8 cellular contexts compared by ENCODE assay signal in the genomic region with DNA sequence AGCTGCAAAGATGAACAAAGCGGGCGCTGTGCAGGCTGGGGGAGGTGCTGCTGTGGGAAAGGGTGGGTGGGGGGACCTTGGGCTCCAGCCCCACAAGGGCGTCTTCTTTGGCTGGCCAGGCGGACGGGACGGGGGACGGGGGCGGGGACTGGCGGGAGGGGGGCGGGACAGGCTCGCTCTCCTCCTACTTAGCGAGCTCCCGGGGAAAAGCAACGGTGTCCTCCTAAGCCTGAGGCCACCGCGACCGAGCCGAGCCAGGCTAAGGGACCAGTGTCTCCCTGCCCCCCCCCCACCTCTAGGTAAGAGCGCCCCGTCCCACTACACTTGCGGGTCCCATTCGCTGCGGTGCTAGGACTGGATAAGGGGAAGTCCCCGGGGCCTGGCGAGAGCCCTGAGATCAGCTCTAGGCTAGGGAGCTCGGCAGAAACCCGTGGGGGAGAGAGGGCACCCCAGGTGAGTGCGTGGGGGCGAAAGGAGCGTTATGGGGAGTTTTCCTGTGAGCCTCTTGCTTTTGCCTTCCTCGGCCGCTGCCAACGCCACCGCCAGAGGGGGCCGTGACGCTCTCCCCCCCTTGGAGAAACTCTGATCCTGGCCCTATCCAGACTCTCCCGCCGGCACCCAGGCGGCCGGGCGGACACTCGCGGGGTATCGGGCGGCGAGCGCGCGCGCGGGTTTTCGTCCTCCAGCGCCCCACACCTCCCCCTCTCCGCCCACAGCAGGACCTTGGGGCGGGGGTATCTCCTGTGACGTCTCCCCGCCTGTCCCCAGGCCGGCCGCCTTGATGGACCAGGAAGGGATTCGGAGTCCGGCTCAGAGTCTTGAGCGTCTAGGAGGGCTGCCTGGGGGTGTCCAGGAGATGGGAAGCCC. TPM values are rescaled to one million over a fixed set of nuclear protein-coding genes. Genes with fewer than 3 reads are reported as not detected.
A peak's percentile ranks its signal among the peaks of the same experiment; 100 is the strongest.
DNase-seq lines count a peak whose midpoint lies in the region; ATAC-seq and TF ChIP-seq lines count a peak whose summit lies in the region.

A gene (plus strand): TSS at position 215 of the 867 bp plus-strand sequence. CDS start 6,222 bp downstream, outside the sequence.

- POLR2A ChIA-PET in BJ (lab: Charles Lee), result interaction anchor here (0.6 to 2.2 kb wide), 5 partner anchors 11 to 309 kb away, joined by 3 to 20 read pairs (median 8); no protein-coding TSS in a partner anchor

- no peaks in the 10 kb centered on the region for H3K9me3 ChIP-seq in adrenal gland (replicated peaks in 1 of 3)

- no peak for DNase-seq in BJ (ENCODE audit: low read depth)
- DNase-seq in HPDE6-E6E7 (ENCODE audit: extremely low spot score), result peak; percentile 63
- peak; percentile 51 to 82 (median 63) for DNase-seq in adrenal gland
- DNase-seq in Right ventricle myocardium superior, result peak; percentile 83
- DNase-seq in occipital lobe (lab: John Stamatoyannopoulos, UW), result peak; percentile 85

- 1 to 3% (median 2%) methylated on average over 14 to 62 of the region's 62 CpGs for WGBS in adrenal gland, 4 donors
- under 1% methylated on average over 62 of the region's 62 CpGs for WGBS in urinary bladder

- CTCF ChIA-PET in BJ (lab: Yijun Ruan, JAX), result interaction anchor here (0.8 to 10.8 kb wide), 10 partner anchors 13 to 320 kb away, joined by 3 to 78 read pairs (median 4); no protein-coding TSS in a partner anchor

- TF ChIP-seq POLR2A in adrenal gland (IDR thresholded peaks at IDR 0.05), result peak in 1 of 2 donors; percentile 25

- intact Hi-C loops in adrenal gland (cut with DNase I), result no loop called here
- intact Hi-C loops in Right ventricle myocardium superior (cut with DNase I), result no loop called here

- TF ChIP-seq CTCF in BJ (IDR thresholded peaks at IDR 0.05; ENCODE audit: insufficient read depth, low read depth, low read length), result peak; percentile 79
- TF ChIP-seq CTCF in adrenal gland (IDR thresholded peaks at IDR 0.05), result peak; percentile 16 to 48 (median 38)

- H3K27ac ChIP-seq in adrenal gland (peak within 1 kb of the TSS in 4 of 5 donors; percentile 37 to 92 (median 87)), urinary bladder (ENCODE audit: low read depth) (peak within 1 kb of the TSS; percentile 96)

- H3K27me3 ChIP-seq in BJ (ENCODE audit: control insufficient read depth, insufficient read depth, low read length), result no peaks in the 10 kb centered on the region
- no peaks in the 10 kb centered on the region for H3K27me3 ChIP-seq in adrenal gland

- H3K36me3 ChIP-seq in BJ (ENCODE audit: control insufficient read depth, insufficient read depth, low read length) (0 out of 2 replicates have a peak, but pooled peaks cover 2% of the 10 kb centered on the region), adrenal gland (replicated peaks in 1 of 2) (peaks cover 0 to 2% of the 10 kb centered on the region in 2 donors), urinary bladder (ENCODE audit: insufficient read depth) (no peaks in the 10 kb centered on the region)

- H3K4me3 ChIP-seq in BJ (ENCODE audit: low read depth, low read length) (peak within 1 kb of the TSS; percentile 68), adrenal gland (peak within 1 kb of the TSS in 3 of 4 donors; percentile 46 to 76 (median 50)), urinary bladder (ENCODE audit: low read depth, low read length) (peak within 1 kb of the TSS; percentile 62)

- H3K4me1 ChIP-seq in adrenal gland (replicated peaks in 1 of 2), result peaks cover 5 to 48% of the 10 kb centered on the region in 2 donors
- H3K4me1 ChIP-seq in urinary bladder (ENCODE audit: insufficient read depth), result no peaks in the 10 kb centered on the region

- ATAC-seq in SK-N-SH treated with all-trans-retinoic acid at 6 μM for 48 hours (peak; percentile 79), Right ventricle myocardium superior (ENCODE audit: poor library complexity) (peak; percentile 47), HG03095 (IDR thresholded peaks at IDR 0.05; ENCODE audit: unreplicated experiment) (no peak)

TF ChIP-seq in SK-N-SH treated with all-trans-retinoic acid at 6 μM for 48 hours, 23 proteins besides CTCF, POLR2A, EP300 and RAD21:
- no peak for TF ChIP-seq ZFP30 (CRISPR knock-in tag; IDR thresholded peaks at IDR 0.05)
- TF ChIP-seq, protein P1, sequence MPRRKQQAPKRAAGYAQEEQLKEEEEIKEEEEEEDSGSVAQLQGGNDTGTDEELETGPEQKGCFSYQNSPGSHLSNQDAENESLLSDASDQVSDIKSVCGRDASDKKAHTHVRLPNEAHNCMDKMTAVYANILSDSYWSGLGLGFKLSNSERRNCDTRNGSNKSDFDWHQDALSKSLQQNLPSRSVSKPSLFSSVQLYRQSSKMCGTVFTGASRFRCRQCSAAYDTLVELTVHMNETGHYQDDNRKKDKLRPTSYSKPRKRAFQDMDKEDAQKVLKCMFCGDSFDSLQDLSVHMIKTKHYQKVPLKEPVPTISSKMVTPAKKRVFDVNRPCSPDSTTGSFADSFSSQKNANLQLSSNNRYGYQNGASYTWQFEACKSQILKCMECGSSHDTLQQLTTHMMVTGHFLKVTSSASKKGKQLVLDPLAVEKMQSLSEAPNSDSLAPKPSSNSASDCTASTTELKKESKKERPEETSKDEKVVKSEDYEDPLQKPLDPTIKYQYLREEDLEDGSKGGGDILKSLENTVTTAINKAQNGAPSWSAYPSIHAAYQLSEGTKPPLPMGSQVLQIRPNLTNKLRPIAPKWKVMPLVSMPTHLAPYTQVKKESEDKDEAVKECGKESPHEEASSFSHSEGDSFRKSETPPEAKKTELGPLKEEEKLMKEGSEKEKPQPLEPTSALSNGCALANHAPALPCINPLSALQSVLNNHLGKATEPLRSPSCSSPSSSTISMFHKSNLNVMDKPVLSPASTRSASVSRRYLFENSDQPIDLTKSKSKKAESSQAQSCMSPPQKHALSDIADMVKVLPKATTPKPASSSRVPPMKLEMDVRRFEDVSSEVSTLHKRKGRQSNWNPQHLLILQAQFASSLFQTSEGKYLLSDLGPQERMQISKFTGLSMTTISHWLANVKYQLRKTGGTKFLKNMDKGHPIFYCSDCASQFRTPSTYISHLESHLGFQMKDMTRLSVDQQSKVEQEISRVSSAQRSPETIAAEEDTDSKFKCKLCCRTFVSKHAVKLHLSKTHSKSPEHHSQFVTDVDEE (CRISPR knock-in tag; IDR thresholded peaks at IDR 0.05), result no peak
- TF ChIP-seq, protein P2, sequence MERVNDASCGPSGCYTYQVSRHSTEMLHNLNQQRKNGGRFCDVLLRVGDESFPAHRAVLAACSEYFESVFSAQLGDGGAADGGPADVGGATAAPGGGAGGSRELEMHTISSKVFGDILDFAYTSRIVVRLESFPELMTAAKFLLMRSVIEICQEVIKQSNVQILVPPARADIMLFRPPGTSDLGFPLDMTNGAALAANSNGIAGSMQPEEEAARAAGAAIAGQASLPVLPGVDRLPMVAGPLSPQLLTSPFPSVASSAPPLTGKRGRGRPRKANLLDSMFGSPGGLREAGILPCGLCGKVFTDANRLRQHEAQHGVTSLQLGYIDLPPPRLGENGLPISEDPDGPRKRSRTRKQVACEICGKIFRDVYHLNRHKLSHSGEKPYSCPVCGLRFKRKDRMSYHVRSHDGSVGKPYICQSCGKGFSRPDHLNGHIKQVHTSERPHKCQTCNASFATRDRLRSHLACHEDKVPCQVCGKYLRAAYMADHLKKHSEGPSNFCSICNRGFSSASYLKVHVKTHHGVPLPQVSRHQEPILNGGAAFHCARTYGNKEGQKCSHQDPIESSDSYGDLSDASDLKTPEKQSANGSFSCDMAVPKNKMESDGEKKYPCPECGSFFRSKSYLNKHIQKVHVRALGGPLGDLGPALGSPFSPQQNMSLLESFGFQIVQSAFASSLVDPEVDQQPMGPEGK (CRISPR knock-in tag; IDR thresholded peaks at IDR 0.05; ENCODE audit: borderline replicate concordance), result peak; percentile 69; the same call in 1 of the 2 replicates

RNA-seq across cellular contexts. Expression of the gene that starts here (rescaled TPM):
- polyA plus RNA-seq in BJ (2011; rRNA removed) (51.1 and 74.7 TPM in 2 replicates), adrenal gland (100 to 1,000 TPM in 2 of 3 donors, 10 to 100 TPM in 1; 57.0 to 207 (median 103) TPM), urinary bladder (112 TPM)
- 75.4 and 90.5 TPM in 2 replicates for polyA minus RNA-seq in BJ (2011; rRNA and poly(A)+ RNA removed)
- total RNA-seq in adrenal gland (100 to 1,000 TPM in 2 of 8 donors, 10 to 100 TPM in 6; 53.0 to 140 (median 80.2) TPM), Right ventricle myocardium superior (102 TPM), occipital lobe (65.8 TPM), urinary bladder (54.0 TPM)
